Comparison of ENCODE assay signal across 1 cellular context in the genomic region with DNA sequence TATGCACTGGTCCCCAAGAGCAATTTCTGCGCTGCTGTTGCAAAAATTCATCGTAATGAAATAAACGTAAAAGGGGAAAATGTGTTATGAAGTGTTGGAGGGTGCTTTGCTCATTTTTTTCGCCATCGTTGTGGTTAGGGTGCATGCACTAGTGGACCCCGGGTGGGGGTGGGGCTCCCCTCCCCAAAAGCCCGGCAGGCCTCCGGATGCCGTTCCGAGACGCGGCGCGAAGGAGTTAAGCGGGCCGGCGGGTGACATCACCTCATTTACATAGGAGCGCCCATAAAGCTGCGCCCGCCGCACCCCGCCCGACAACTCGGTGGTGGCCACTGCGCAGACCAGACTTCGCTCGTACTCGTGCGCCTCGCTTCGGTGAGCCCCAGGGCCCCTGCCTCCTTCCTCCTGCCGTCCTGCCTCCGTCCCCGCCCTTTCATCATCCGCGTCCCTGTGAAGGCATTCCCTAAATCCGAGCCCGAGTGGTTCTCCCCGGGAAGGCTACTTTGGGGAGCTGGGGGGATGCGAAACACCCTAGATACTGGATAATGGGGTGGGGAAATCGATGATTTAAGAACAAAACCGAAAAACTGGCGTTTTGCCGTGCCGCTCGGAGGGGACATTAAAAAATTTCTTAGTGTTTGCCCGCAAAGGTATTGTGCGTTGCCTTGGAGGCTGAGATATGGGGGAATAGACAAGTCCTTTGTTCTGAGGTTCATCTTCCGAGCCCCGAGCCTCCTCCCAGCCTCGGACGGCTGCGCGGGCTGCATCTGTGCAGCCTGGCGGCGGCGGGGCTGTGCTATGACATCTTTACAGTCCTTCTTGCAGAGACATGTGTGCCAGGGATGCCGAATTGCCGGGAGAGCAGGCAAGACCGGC.
TF ChIP-seq lines count a peak whose summit lies in the region.

Gene TMSB4X, plus strand, starts transcription at position 314 of the 873 bp plus-strand sequence.

TF ChIP-seq in SK-N-SH treated with all-trans-retinoic acid at 6 μM for 48 hours, 23 proteins besides CTCF, POLR2A, EP300 and RAD21 (continued from another document):
- TF ChIP-seq ARNTL (CRISPR knock-in tag; IDR thresholded peaks at IDR 0.05; ENCODE audit: borderline replicate concordance, low read depth) = no peak
- TF ChIP-seq PATZ1 (CRISPR knock-in tag; IDR thresholded peaks at IDR 0.05; ENCODE audit: borderline replicate concordance) = no peak
- TF ChIP-seq POU6F1 (CRISPR knock-in tag; IDR thresholded peaks at IDR 0.05; ENCODE audit: borderline replicate concordance, low read depth) = no peak
- TF ChIP-seq SNAI2 (CRISPR knock-in tag; IDR thresholded peaks at IDR 0.05) = no peak
- 0 out of 2 replicates have a peak, but pooled peaks have one; percentile 59 for TF ChIP-seq ESRRG (CRISPR knock-in tag; IDR thresholded peaks at IDR 0.05)
- no peak for TF ChIP-seq PPARA (CRISPR knock-in tag; IDR thresholded peaks at IDR 0.05; ENCODE audit: borderline replicate concordance)
- TF ChIP-seq ISL1 (CRISPR knock-in tag; IDR thresholded peaks at IDR 0.05) = no peak
- TF ChIP-seq, protein P1, sequence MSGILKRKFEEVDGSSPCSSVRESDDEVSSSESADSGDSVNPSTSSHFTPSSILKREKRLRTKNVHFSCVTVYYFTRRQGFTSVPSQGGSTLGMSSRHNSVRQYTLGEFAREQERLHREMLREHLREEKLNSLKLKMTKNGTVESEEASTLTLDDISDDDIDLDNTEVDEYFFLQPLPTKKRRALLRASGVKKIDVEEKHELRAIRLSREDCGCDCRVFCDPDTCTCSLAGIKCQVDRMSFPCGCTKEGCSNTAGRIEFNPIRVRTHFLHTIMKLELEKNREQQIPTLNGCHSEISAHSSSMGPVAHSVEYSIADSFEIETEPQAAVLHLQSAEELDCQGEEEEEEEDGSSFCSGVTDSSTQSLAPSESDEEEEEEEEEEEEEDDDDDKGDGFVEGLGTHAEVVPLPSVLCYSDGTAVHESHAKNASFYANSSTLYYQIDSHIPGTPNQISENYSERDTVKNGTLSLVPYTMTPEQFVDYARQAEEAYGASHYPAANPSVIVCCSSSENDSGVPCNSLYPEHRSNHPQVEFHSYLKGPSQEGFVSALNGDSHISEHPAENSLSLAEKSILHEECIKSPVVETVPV (CRISPR knock-in tag; IDR thresholded peaks at IDR 0.05) = peak; percentile 62; the same call in 1 of the 2 replicates
- TF ChIP-seq CREB5 (CRISPR knock-in tag; IDR thresholded peaks at IDR 0.05; ENCODE audit: low read depth) = peak; percentile 58
- no peak for TF ChIP-seq BACH2 (CRISPR knock-in tag; IDR thresholded peaks at IDR 0.05; ENCODE audit: borderline replicate concordance)
- TF ChIP-seq ZNF8 (CRISPR knock-in tag; IDR thresholded peaks at IDR 0.05) = no peak
- no peak for TF ChIP-seq TCF4 (CRISPR knock-in tag; IDR thresholded peaks at IDR 0.05; ENCODE audit: borderline replicate concordance)
- peak; percentile 17; the same call in 1 of the 2 replicates for TF ChIP-seq ZC3H10 (CRISPR knock-in tag; IDR thresholded peaks at IDR 0.05)
- no peak for TF ChIP-seq CSDC2 (CRISPR knock-in tag; IDR thresholded peaks at IDR 0.05)
- TF ChIP-seq GLIS3 (CRISPR knock-in tag; IDR thresholded peaks at IDR 0.05) = no peak
- TF ChIP-seq OSR1 (CRISPR knock-in tag; IDR thresholded peaks at IDR 0.05) = no peak
- TF ChIP-seq, protein P2, sequence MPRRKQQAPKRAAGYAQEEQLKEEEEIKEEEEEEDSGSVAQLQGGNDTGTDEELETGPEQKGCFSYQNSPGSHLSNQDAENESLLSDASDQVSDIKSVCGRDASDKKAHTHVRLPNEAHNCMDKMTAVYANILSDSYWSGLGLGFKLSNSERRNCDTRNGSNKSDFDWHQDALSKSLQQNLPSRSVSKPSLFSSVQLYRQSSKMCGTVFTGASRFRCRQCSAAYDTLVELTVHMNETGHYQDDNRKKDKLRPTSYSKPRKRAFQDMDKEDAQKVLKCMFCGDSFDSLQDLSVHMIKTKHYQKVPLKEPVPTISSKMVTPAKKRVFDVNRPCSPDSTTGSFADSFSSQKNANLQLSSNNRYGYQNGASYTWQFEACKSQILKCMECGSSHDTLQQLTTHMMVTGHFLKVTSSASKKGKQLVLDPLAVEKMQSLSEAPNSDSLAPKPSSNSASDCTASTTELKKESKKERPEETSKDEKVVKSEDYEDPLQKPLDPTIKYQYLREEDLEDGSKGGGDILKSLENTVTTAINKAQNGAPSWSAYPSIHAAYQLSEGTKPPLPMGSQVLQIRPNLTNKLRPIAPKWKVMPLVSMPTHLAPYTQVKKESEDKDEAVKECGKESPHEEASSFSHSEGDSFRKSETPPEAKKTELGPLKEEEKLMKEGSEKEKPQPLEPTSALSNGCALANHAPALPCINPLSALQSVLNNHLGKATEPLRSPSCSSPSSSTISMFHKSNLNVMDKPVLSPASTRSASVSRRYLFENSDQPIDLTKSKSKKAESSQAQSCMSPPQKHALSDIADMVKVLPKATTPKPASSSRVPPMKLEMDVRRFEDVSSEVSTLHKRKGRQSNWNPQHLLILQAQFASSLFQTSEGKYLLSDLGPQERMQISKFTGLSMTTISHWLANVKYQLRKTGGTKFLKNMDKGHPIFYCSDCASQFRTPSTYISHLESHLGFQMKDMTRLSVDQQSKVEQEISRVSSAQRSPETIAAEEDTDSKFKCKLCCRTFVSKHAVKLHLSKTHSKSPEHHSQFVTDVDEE (CRISPR knock-in tag; IDR thresholded peaks at IDR 0.05) = no peak
